Comparison of ENCODE assay signal across 16 cellular contexts in genomic region chr12:75848533-75848932, GRCh38.
A peak's percentile ranks its signal among the peaks of the same experiment; 100 is the strongest.
DNase-seq lines count a peak whose midpoint lies in the region; ATAC-seq, FAIRE-seq and TF ChIP-seq lines count a peak whose summit lies in the region.
"Had no signal": no experiment of that assay in that cellular context is flagged by ENCODE, and none has a peak within 500 bp of the region (broad histone marks: within the 10 kb centered on the region; RNA-seq: fewer than 3 reads in every experiment).

No MANE protein-coding gene starts in this region.

- peaks cover 4% of the 10 kb centered on the region for H3K27me3 ChIP-seq in HAP-1 (ENCODE audit: low read depth)
- H3K27me3 ChIP-seq in astrocyte (ENCODE audit: insufficient read depth, low read length): no peaks in the 10 kb centered on the region

- DNase-seq in HAP-1 (ENCODE audit: low spot score in 2 of 2) (peak; percentile 9 to 48), astrocyte (ENCODE audit: low read depth) (no peak), glutamatergic neuron (no peak), putamen (ENCODE audit: low spot score) (peak; percentile 60), urothelium cell line (ENCODE audit: low spot score) (no peak), UCSD-AML1 (lab: John Stamatoyannopoulos, UW; ENCODE audit: unreplicated experiment) (no peak), NCI-H128 (lab: John Stamatoyannopoulos, UW; ENCODE audit: unreplicated experiment) (no peak)
- DNase-seq in activated naive CD4-positive, alpha-beta T cell treated with anti-CD3 and anti-CD28 coated beads, Interleukin-2, amount 50 U/mL, for 72 hours (ENCODE audit: low spot score in 2 of 2): no peak
- DNase-seq: activated CD4-positive, alpha-beta T cell treated with anti-CD3 and anti-CD28 coated beads, Interleukin-2, amount 50 U/mL, for 4 hours; activated T-cell treated with anti-CD3 and anti-CD28 coated beads, Interleukin-2, amount 50 U/mL, for 72 hours; NK-92 treated with Interleukin-12 subunit alpha and Interleukin-12 subunit beta, amount 100 ng/mL, for 24 hours; SIG-M5 had no signal

- H3K27ac Mint-ChIP-seq in astrocyte (ENCODE audit: unreplicated experiment): no peak overlapping the region
- peak overlapping the region; percentile 60 for H3K27ac Mint-ChIP-seq in glutamatergic neuron (ENCODE audit: unreplicated experiment)
- no peak overlapping the region for H3K27ac Mint-ChIP-seq in activated naive CD4-positive, alpha-beta T cell treated with anti-CD3 and anti-CD28 coated beads, Interleukin-2, amount 50 U/mL, for 72 hours
- H3K27ac Mint-ChIP-seq: activated T-cell treated with anti-CD3 and anti-CD28 coated beads, Interleukin-2, amount 50 U/mL, for 72 hours; natural killer cell treated with Interleukin-12 subunit alpha and Interleukin-12 subunit beta and Interleukin-15 and Interleukin-18, amount 100 ng/mL, for 72 hours; stimulated activated naive CD8-positive, alpha-beta T cell treated with anti-CD3 and anti-CD28 coated beads, Interleukin-15, Interleukin-2, amounts not matched to agents 100 ng/mL and 50 ng/mL, for 24 hours had no signal

- no peak for ATAC-seq in activated naive CD4-positive, alpha-beta T cell treated with anti-CD3 and anti-CD28 coated beads, Interleukin-2, amount 50 U/mL, for 72 hours
- ATAC-seq: activated T-cell treated with anti-CD3 and anti-CD28 coated beads, Interleukin-2, amount 50 U/mL, for 72 hours; natural killer cell treated with Interleukin-12 subunit alpha and Interleukin-12 subunit beta and Interleukin-15 and Interleukin-18, amount 100 ng/mL, for 72 hours had no signal

- no peak for TF ChIP-seq CTCF in astrocyte (IDR thresholded peaks at IDR 0.05; ENCODE audit: insufficient read depth, low read depth, low read length)
- no peak for TF ChIP-seq CTCF in glutamatergic neuron (IDR thresholded peaks at IDR 0.05; ENCODE audit: partially characterized antibody, unreplicated experiment)

- no peak overlapping the region for H3K27ac ChIP-seq in astrocyte (ENCODE audit: low read depth, low read length)
- H3K27ac ChIP-seq: C4-2B had no signal

- H3K9me3 Mint-ChIP-seq in astrocyte (ENCODE audit: unreplicated experiment) (peaks cover 2% of the 10 kb centered on the region), glutamatergic neuron (ENCODE audit: unreplicated experiment) (peaks cover 4% of the 10 kb centered on the region)
- peaks cover 8 to 14% of the 10 kb centered on the region in 2 donors for H3K9me3 Mint-ChIP-seq in activated naive CD4-positive, alpha-beta T cell treated with anti-CD3 and anti-CD28 coated beads, Interleukin-2, amount 50 U/mL, for 72 hours

- H3K4me1 Mint-ChIP-seq in astrocyte (ENCODE audit: low read depth, unreplicated experiment): peaks cover 13% of the 10 kb centered on the region
- peaks cover 51% of the 10 kb centered on the region for H3K4me1 Mint-ChIP-seq in glutamatergic neuron (ENCODE audit: low read depth, unreplicated experiment)

- H3K27me3 Mint-ChIP-seq in astrocyte (ENCODE audit: low read depth, unreplicated experiment) (no peaks in the 10 kb centered on the region), glutamatergic neuron (ENCODE audit: unreplicated experiment) (peaks cover 2% of the 10 kb centered on the region)

- H3K79me2 ChIP-seq in astrocyte (ENCODE audit: insufficient read depth, low read length): no peaks in the 10 kb centered on the region

- no peaks in the 10 kb centered on the region for H4K20me1 ChIP-seq in astrocyte (ENCODE audit: insufficient read depth, low read length)

- H3K4me1 ChIP-seq in HAP-1 (peaks cover 14% of the 10 kb centered on the region), astrocyte (ENCODE audit: insufficient read depth, low read length) (peaks cover 9% of the 10 kb centered on the region)

- no peaks in the 10 kb centered on the region for H3K36me3 Mint-ChIP-seq in astrocyte (ENCODE audit: low read depth, unreplicated experiment)
- H3K36me3 Mint-ChIP-seq in glutamatergic neuron (ENCODE audit: unreplicated experiment): peaks cover 9% of the 10 kb centered on the region
- peaks cover 0 to 9% of the 10 kb centered on the region in 2 donors for H3K36me3 Mint-ChIP-seq in activated naive CD4-positive, alpha-beta T cell treated with anti-CD3 and anti-CD28 coated beads, Interleukin-2, amount 50 U/mL, for 72 hours

- no peak for FAIRE-seq in astrocyte (lab: Jason Lieb, UNC)
- FAIRE-seq in urothelium cell line (lab: Jason Lieb, UNC): no peak

- peak overlapping the region; percentile 7 for H2AFZ ChIP-seq in astrocyte (ENCODE audit: low read depth, low read length)

- no peaks in the 10 kb centered on the region; the same call in 1 of the 2 replicates for H3K9me3 ChIP-seq in HAP-1
- H3K9me3 ChIP-seq in astrocyte (ENCODE audit: insufficient read depth, low read depth, low read length): no peaks in the 10 kb centered on the region

- H3K4me3 Mint-ChIP-seq in astrocyte (ENCODE audit: unreplicated experiment) (no peak overlapping the region), glutamatergic neuron (ENCODE audit: unreplicated experiment) (no peak overlapping the region)
- H3K4me3 Mint-ChIP-seq: activated T-cell treated with anti-CD3 and anti-CD28 coated beads, Interleukin-2, amount 50 U/mL, for 72 hours; natural killer cell treated with Interleukin-12 subunit alpha and Interleukin-12 subunit beta and Interleukin-15 and Interleukin-18, amount 100 ng/mL, for 72 hours; stimulated activated naive CD8-positive, alpha-beta T cell treated with anti-CD3 and anti-CD28 coated beads, Interleukin-15, Interleukin-2, amounts not matched to agents 100 ng/mL and 50 ng/mL, for 24 hours had no signal

- no peak overlapping the region for H3K4me2 ChIP-seq in astrocyte (ENCODE audit: low read length)

- in situ Hi-C loops in HAP-1 (cut with MboI; ENCODE audit: low sequenced_read_pairs): no loop called here

- H3K9ac ChIP-seq in astrocyte (ENCODE audit: low read length): no peak overlapping the region

- H3K36me3 ChIP-seq in HAP-1 (replicated peaks): no peaks in the 10 kb centered on the region
- no peaks in the 10 kb centered on the region for H3K36me3 ChIP-seq in astrocyte (ENCODE audit: insufficient read depth, low read length)

- H3K4me3 ChIP-seq in HAP-1 (no peak overlapping the region), astrocyte (ENCODE audit: insufficient read depth, low read depth, low read length) (no peak overlapping the region)
- H3K4me3 ChIP-seq: skin epidermis had no signal

Comparison
In these comparisons a context has a peak if more than half of its experiments do, and no peak if none do; other contexts are left out.
1. DNase-seq: peak in HAP-1 (2 of 2) and putamen (single experiment); none in astrocyte (single experiment), glutamatergic neuron (single experiment), urothelium cell line (single experiment), UCSD-AML1 (single experiment), activated naive CD4-positive, alpha-beta T cell treated with anti-CD3 and anti-CD28 coated beads, Interleukin-2, amount 50 U/mL, for 72 hours (0 of 2) and NCI-H128 (single experiment).